Comparison of ENCODE assay signal across 18 cellular contexts in the genomic region with DNA sequence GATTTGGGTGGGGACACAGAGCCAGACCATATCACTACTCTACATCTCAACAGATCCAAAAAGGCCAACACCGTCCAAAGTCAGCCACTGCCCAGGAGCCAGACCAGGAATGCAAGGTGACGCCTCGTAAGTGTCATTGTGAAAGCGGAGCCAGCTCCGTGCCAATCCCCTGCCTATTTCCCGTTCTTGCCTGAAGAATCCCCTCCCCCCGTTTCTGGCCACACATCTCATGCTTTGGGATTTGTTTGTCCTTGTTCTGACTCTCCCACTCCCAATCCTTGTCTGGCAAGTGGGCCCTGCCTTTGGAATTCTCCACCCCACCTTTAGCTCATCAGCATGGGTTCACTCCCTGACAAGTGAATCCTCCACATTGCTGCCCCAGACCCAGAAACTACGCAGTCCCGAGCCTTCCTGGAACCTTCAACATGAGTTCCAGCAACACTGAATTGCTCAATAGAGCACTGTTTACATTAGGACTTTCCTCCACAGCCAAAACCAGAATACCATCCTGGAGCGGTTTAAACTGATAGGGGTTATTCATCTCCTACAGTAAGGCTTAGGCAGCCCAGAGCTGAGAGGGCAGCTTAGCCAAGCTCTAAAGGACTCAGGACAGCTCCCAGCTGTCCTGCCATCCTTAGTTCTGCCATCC. TPM values are rescaled to one million over a fixed set of nuclear protein-coding genes. Genes with fewer than 3 reads are reported as not detected.
DNase-seq lines count a peak whose midpoint lies in the region; ATAC-seq, FAIRE-seq and TF ChIP-seq lines count a peak whose summit lies in the region.
"Had no signal": no experiment of that assay in that cellular context is flagged by ENCODE, and none has a peak within 500 bp of the region (broad histone marks: within the 10 kb centered on the region; RNA-seq: fewer than 3 reads in every experiment).

No MANE protein-coding gene starts in this region.

- no peak overlapping the region for H3K4me3 ChIP-seq in K562
- no peak overlapping the region for H3K4me3 ChIP-seq in prostate gland
- no peak overlapping the region for H3K4me3 ChIP-seq in MM.1S (ENCODE audit: low read length)
- H3K4me3 ChIP-seq: GM12878, testis had no signal

- 52% methylated on average over 10 of the region's 10 CpGs for WGBS in K562 (ENCODE audit: insufficient coverage, low coverage, missing lambda C conversion rate)
- WGBS in prostate gland = 53% methylated on average over 10 of the region's 10 CpGs

- H3K4me1 ChIP-seq in K562 (replicated peaks in 1 of 2; ENCODE audit: control insufficient read depth in 2 of 2, insufficient read depth in 2 of 2, low read length in 2 of 2) (peaks cover 0 to 3% of the 10 kb centered on the region in 2 experiments; a peak in 2 of 5 replicates), prostate gland (replicated peaks) (no peaks in the 10 kb centered on the region), MM.1S (ENCODE audit: low read length) (no peaks in the 10 kb centered on the region)
- H3K4me1 ChIP-seq: testis had no signal

- POLR2A ChIA-PET in K562 (lab: Yijun Ruan, JAX) = interaction anchor here (0.6 kb wide), 1 partner anchor 24 kb away, joined by 4 read pairs; no protein-coding TSS in a partner anchor

- H3K9ac ChIP-seq in K562 (ENCODE audit: insufficient read depth in 1 of 2, low read depth in 2 of 2, low read length in 2 of 2) (no peak overlapping the region), MM.1S (ENCODE audit: low read length) (no peak overlapping the region)

- H3K4me2 ChIP-seq in K562 (ENCODE audit: insufficient read depth, low read length) = no peak overlapping the region
- H3K4me2 ChIP-seq in MM.1S (ENCODE audit: low read depth, low read length) = no peak overlapping the region

- ATAC-seq in K562 (no peak), GM19395 (IDR thresholded peaks at IDR 0.05; ENCODE audit: unreplicated experiment) (no peak)
- ATAC-seq: GM12878, HCT116 had no signal

- no peak overlapping the region for H3K27ac ChIP-seq in K562 (ENCODE audit: extremely low read depth, low read depth, low read length)
- no peak overlapping the region for H3K27ac ChIP-seq in prostate gland
- no peak overlapping the region for H3K27ac ChIP-seq in MM.1S (ENCODE audit: low read length)
- H3K27ac ChIP-seq: testis had no signal

- no peak for FAIRE-seq in K562 (lab: Jason Lieb, UNC)
- FAIRE-seq: astrocyte, GM12878, GM19239, small intestine had no signal

- peak; percentile 69 for DNase-seq in H4 (ENCODE audit: low spot score)
- DNase-seq in NCI-H2196 treated with DMSO at 0.1 percent for 48 hours (lab: John Stamatoyannopoulos, UW; ENCODE audit: unreplicated experiment) = peak; percentile 94
- no peak for DNase-seq in K562 (ENCODE audit: extremely low read depth in 1 of 4, low spot score in 3 of 4)
- peak; percentile 44 for DNase-seq in prostate gland (ENCODE audit: low spot score)
- no peak for DNase-seq in MM.1S
- DNase-seq in T-helper 2 cell = no peak
- DNase-seq: activated T-cell treated with anti-CD3 and anti-CD28 coated beads, Interleukin-2, amount 50 U/mL, for 1 hour; effector CD4-positive, alpha-beta T cell; nephron progenitor cell; SHP77 treated with DMSO at 0.1 percent for 48 hours; small intestine; testis had no signal

- TF ChIP-seq CTCF in K562 (IDR thresholded peaks at IDR 0.05 in 2 of 3, conservative IDR thresholded peaks at IDR 0.05 in 1 of 3; ENCODE audit: insufficient read depth in 2 of 3, low read depth in 1 of 3, low read length in 3 of 3) (no peak), prostate gland (IDR thresholded peaks at IDR 0.05) (no peak), MM.1S (IDR thresholded peaks at IDR 0.05; ENCODE audit: low read length) (no peak)

- H3K79me2 ChIP-seq in K562 (ENCODE audit: control insufficient read depth, insufficient read depth, low read length) (no peaks in the 10 kb centered on the region), MM.1S (ENCODE audit: low read length) (no peaks in the 10 kb centered on the region)

- H3K27me3 ChIP-seq in K562 (ENCODE audit: control insufficient read depth in 2 of 2, insufficient read depth in 2 of 2, low read length in 2 of 2) (peaks cover 6 to 10% of the 10 kb centered on the region in 2 experiments; a peak in 2 of 5 replicates), prostate gland (replicated peaks; ENCODE audit: insufficient read depth) (no peaks in the 10 kb centered on the region), MM.1S (replicated peaks; ENCODE audit: insufficient read depth, low read length) (no peaks in the 10 kb centered on the region)
- H3K27me3 ChIP-seq: testis had no signal

- in situ Hi-C loops in K562 (cut with MboI) = no loop called here

- intact Hi-C loops in K562 (cut with micrococcal nuclease) (loop anchor here (5.0 kb wide), 1 partner anchor 33 kb away; no protein-coding TSS in a partner anchor), prostate gland (cut with DNase I) (no loop called here)

- TF ChIP-seq POLR2A in K562 (conservative IDR thresholded peaks at IDR 0.05) (no peak), prostate gland (IDR thresholded peaks at IDR 0.05) (no peak)

- H2AFZ ChIP-seq in K562 (ENCODE audit: low read depth, low read length) (peak overlapping the region; percentile 61), MM.1S (ENCODE audit: low read length) (no peak overlapping the region)

- BruUV-seq in K562 (replicated peaks; lab: Mats Ljungman, UMichigan) = no TSS peak

- H3F3A ChIP-seq in MM.1S (ENCODE audit: insufficient read depth, low read length) = no peaks in the 10 kb centered on the region

- H3K9me2 ChIP-seq in MM.1S (replicated peaks; ENCODE audit: insufficient read depth, low read length) = no peaks in the 10 kb centered on the region

- H3K9me3 ChIP-seq in K562 (replicated peaks; ENCODE audit: control insufficient read depth, insufficient read depth, low read depth, low read length) (no peaks in the 10 kb centered on the region), prostate gland (no peaks in the 10 kb centered on the region), MM.1S (replicated peaks; ENCODE audit: insufficient read depth, low read length) (no peaks in the 10 kb centered on the region)
- H3K9me3 ChIP-seq: Caco-2, testis had no signal

- no peak for TF ChIP-seq RAD21 in K562 (CRISPR knock-in tag; conservative IDR thresholded peaks at IDR 0.05 in 1 of 2, IDR thresholded peaks at IDR 0.05 in 1 of 2)

- no peaks in the 10 kb centered on the region for H3K9me1 ChIP-seq in K562 (ENCODE audit: control insufficient read depth, insufficient read depth, low read length)

- no peak for TF ChIP-seq EP300 in K562 (IDR thresholded peaks at IDR 0.05; ENCODE audit: low read length)

- CTCF ChIA-PET in K562 (lab: Yijun Ruan, JAX; ENCODE audit: low intra/inter-chr PET ratio) = no interaction called here

- no peaks in the 10 kb centered on the region for H3K36me3 ChIP-seq in K562 (ENCODE audit: control insufficient read depth, insufficient read depth, low read length)
- no peaks in the 10 kb centered on the region for H3K36me3 ChIP-seq in prostate gland
- no peaks in the 10 kb centered on the region for H3K36me3 ChIP-seq in MM.1S (replicated peaks; ENCODE audit: insufficient read depth, low read length)

- peaks cover 8% of the 10 kb centered on the region; the same call in 1 of the 2 replicates for H4K20me1 ChIP-seq in K562 (replicated peaks; ENCODE audit: control insufficient read depth, insufficient read depth, low read length)
- no peaks in the 10 kb centered on the region; the same call in 1 of the 2 replicates for H4K20me1 ChIP-seq in MM.1S (ENCODE audit: insufficient read depth, low read length)

TF ChIP-seq in K562, 482 proteins besides CTCF, POLR2A, EP300 and RAD21 (continues in another document):
- TF ChIP-seq FOXA3 (CRISPR knock-in tag; conservative IDR thresholded peaks at IDR 0.05 in 1 of 2, IDR thresholded peaks at IDR 0.05 in 1 of 2) = peak in 1 of 2 experiments; percentile 26; a peak in 1 of 4 replicates

RNA-seq across cellular contexts. Expression of a gene that starts 6.0 kb away (rescaled TPM):
- 9.5 and 11.2 TPM in 2 replicates for total RNA-seq in H4 (2014; rRNA removed; shearing (Covaris generic))
- 4.6 and 15.0 TPM in 2 replicates for total RNA-seq in K562 (2011; cell fraction: chromatin; rRNA removed; ENCODE audit: low replicate concordance)
- total RNA-seq in K562 (2011; cell fraction: nucleolus; rRNA removed) = 15.7 and 22.2 TPM in 2 replicates
- 13.6 and 16.2 TPM in 2 replicates for total RNA-seq in K562 (2011; cell fraction: nucleoplasm; rRNA removed)
- total RNA-seq in K562 (2014; rRNA removed) (3.6 and 5.4 TPM in 2 replicates), K562 (2014; rRNA removed; fragmentation: Illumina TruSeq; extraction: Trizol) (0.96 and 1.5 TPM in 2 replicates), K562 (2015; rRNA removed; fragmentation: Illumina TruSeq; extraction: Trizol) (2.4 and 3.0 TPM in 2 replicates), K562 (2021) (13.1 and 14.9 TPM in 2 replicates), prostate gland (10 to 100 TPM; 14.1 to 20.6 TPM)
- polyA plus RNA-seq in K562 (2011; rRNA removed) (1.3 and 2.6 TPM in 2 replicates), K562 (2014; fragmentation: Illumina TruSeq; extraction: Trizol) (7.4 and 9.7 TPM in 2 replicates), K562 (2014; fragmentation: Nextera tagmentation; extraction: Ambion mirVana) (under 1 TPM; 0.65 to 0.98 TPM), K562 (2014; rRNA removed) (4.2 and 4.4 TPM in 2 replicates)
- 2.8 and 7.0 TPM in 2 replicates for polyA plus RNA-seq in K562 (2011; cell fraction: cytosol; rRNA removed)
- 2.6 and 5.4 TPM in 2 replicates for polyA plus RNA-seq in K562 (2011; cell fraction: nucleus; rRNA removed)
- 9.2 and 10.4 TPM in 2 replicates for polyA plus RNA-seq in K562 (2012)
- polyA minus RNA-seq in K562 (2011; rRNA and poly(A)+ RNA removed) = 2.1 and 2.5 TPM in 2 replicates
- polyA minus RNA-seq in K562 (2011; cell fraction: cytosol; rRNA and poly(A)+ RNA removed) = 13.7 and 13.8 TPM in 2 replicates
- polyA minus RNA-seq in K562 (2011; cell fraction: nucleus; rRNA and poly(A)+ RNA removed) = 4.8 and 4.9 TPM in 2 replicates

RNA-seq across cellular contexts. Expression of a gene that starts 48.4 kb away (rescaled TPM):
- total RNA-seq in H4 (2014; rRNA removed; shearing (Covaris generic)) = 8.9 and 10.3 TPM in 2 replicates
- total RNA-seq in K562 (2011; cell fraction: chromatin; rRNA removed; ENCODE audit: low replicate concordance) = 74.3 and 112 TPM in 2 replicates
- total RNA-seq in K562 (2011; cell fraction: nucleolus; rRNA removed) = 59.2 and 64.6 TPM in 2 replicates
- 69.7 and 90.4 TPM in 2 replicates for total RNA-seq in K562 (2011; cell fraction: nucleoplasm; rRNA removed)
- total RNA-seq in K562 (2014; rRNA removed) (15.1 and 18.3 TPM in 2 replicates), K562 (2014; rRNA removed; fragmentation: Illumina TruSeq; extraction: Trizol) (8.5 and 10.4 TPM in 2 replicates), K562 (2015; rRNA removed; fragmentation: Illumina TruSeq; extraction: Trizol) (10.9 and 13.3 TPM in 2 replicates), K562 (2021) (23.9 and 24.0 TPM in 2 replicates), prostate gland (10 to 100 TPM; 45.4 to 70.8 TPM)
- polyA plus RNA-seq in K562 (2011; rRNA removed) (15.8 and 21.7 TPM in 2 replicates), K562 (2014; fragmentation: Illumina TruSeq; extraction: Trizol) (14.5 and 14.8 TPM in 2 replicates), K562 (2014; fragmentation: Nextera tagmentation; extraction: Ambion mirVana) (1 to 10 TPM; 2.3 to 3.3 TPM), K562 (2014; rRNA removed) (13.5 and 17.1 TPM in 2 replicates)
- 16.3 and 16.9 TPM in 2 replicates for polyA plus RNA-seq in K562 (2011; cell fraction: cytosol; rRNA removed)
- 59.5 and 77.3 TPM in 2 replicates for polyA plus RNA-seq in K562 (2011; cell fraction: nucleus; rRNA removed)
- polyA plus RNA-seq in K562 (2012) = 10.6 and 11.5 TPM in 2 replicates
- polyA minus RNA-seq in K562 (2011; rRNA and poly(A)+ RNA removed) = 27.1 and 32.0 TPM in 2 replicates
- 17.7 and 18.3 TPM in 2 replicates for polyA minus RNA-seq in K562 (2011; cell fraction: cytosol; rRNA and poly(A)+ RNA removed)
- 28.8 and 31.0 TPM in 2 replicates for polyA minus RNA-seq in K562 (2011; cell fraction: nucleus; rRNA and poly(A)+ RNA removed)

Comparison
In these comparisons a context has a peak if more than half of its experiments do, and no peak if none do; other contexts are left out.
1. DNase-seq: peak in H4 (single experiment), NCI-H2196 treated with DMSO at 0.1 percent for 48 hours (single experiment) and prostate gland (single experiment); none in K562 (0 of 4), MM.1S (single experiment) and T-helper 2 cell (0 of 5).